In the genomic region with DNA sequence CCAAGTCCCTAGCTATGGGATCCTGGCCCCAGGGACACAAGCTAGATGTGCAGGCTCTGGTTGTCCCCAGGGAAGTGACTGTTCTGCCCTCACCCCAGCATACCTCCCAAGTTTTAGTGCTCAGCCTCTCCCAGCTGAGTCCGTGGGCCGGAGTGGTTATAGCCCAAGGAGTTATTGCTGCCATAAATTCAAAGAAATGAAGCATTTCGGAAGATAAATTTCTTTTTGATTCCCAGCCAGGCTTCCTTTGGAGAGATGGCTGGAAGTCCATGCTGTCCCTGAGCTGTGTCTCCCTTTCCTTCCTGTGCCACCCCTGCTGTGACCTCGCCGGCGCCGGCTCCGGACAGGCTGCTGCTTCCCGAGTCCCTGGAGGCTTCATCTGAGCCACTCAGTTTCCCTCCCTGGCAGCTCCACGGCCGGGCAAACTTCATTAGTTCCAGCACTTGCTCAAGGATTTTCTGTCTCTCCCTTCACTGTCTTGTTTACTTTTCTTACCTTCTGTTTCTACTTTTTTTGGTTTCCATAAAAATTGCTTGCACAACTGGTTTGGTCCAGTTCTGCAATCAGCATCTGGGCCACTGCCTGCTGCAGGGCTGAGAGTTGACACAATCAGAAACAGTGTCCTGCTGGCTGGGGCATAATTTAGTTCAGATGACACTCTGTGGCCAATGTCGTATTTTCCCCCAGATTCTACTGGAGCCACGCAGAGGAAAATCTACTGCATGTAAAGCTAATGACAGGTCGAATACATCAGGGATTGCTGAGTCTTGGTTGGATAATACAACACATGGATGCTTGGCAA, we compare ENCODE assay signal across 20 cellular contexts.
DNase-seq lines count a peak whose midpoint lies in the region; ATAC-seq, FAIRE-seq and TF ChIP-seq lines count a peak whose summit lies in the region.
"Had no signal": no experiment of that assay in that cellular context is flagged by ENCODE, and none has a peak within 500 bp of the region (broad histone marks: within the 10 kb centered on the region; RNA-seq: fewer than 3 reads in every experiment).

No MANE protein-coding gene starts in this region.

- CTCF ChIA-PET in activated CD8-positive, alpha-beta memory T cell treated with anti-CD3 and anti-CD28 coated beads, Interleukin-2, amount 10 ng/mL, durations not matched to agents 7 days and 5 days (lab: Charles Lee), result no interaction called here

- H3K9me3 Mint-ChIP-seq in activated CD8-positive, alpha-beta memory T cell treated with anti-CD3 and anti-CD28 coated beads, Interleukin-2, amount 10 ng/mL, durations not matched to agents 7 days and 5 days (ENCODE audit: low read depth), result no peaks in the 10 kb centered on the region
- no peaks in the 10 kb centered on the region for H3K9me3 Mint-ChIP-seq in activated T-helper 1 cell treated with anti-CD3 and anti-CD28 coated beads, Interleukin-12 subunit alpha, Interleukin-12 subunit beta, Interleukin-2, Interleukin-4 antibody, amounts not matched to agents 30 ng/mL and 10 ng/mL and 1 ng/mL, durations not matched to agents 14 hours and 24 hours and 36 hours
- H3K9me3 Mint-ChIP-seq: activated CD4-positive, alpha-beta T cell treated with anti-CD3 and anti-CD28 coated beads, Interleukin-2, amount 10 ng/mL, durations not matched to agents 24 days and 14 days; naive thymus-derived CD8-positive, alpha-beta T cell; type B pancreatic cell had no signal

- H3K9me3 ChIP-seq in kidney (ENCODE audit: control insufficient read depth in 1 of 2, low read length in 2 of 2), result no peaks in the 10 kb centered on the region

- DNase-seq in GM04503 (ENCODE audit: low read depth) (peak; percentile 11), kidney (peak; percentile 93), left colon (no peak)
- peak; percentile 12 for DNase-seq in activated CD8-positive, alpha-beta memory T cell treated with anti-CD3 and anti-CD28 coated beads, Interleukin-2, amount 10 ng/mL, durations not matched to agents 7 days and 5 days
- peak; percentile 10 for DNase-seq in stimulated activated CD8-positive, alpha-beta memory T cell treated with anti-CD3 and anti-CD28 coated beads, Interleukin-4, amount 100 ng/mL, for 48 hours
- DNase-seq in stimulated activated CD4-positive, alpha-beta T cell treated with anti-CD3 and anti-CD28 coated beads, Interleukin-12 subunit alpha, Interleukin-12 subunit beta, amount 100 ng/mL, for 4 hours, result no peak
- DNase-seq in activated T-helper 1 cell treated with anti-CD3 and anti-CD28 coated beads, Interleukin-12 subunit alpha, Interleukin-12 subunit beta, Interleukin-2, Interleukin-4 antibody, amounts not matched to agents 30 ng/mL and 10 ng/mL and 1 ng/mL, durations not matched to agents 14 hours and 24 hours and 36 hours (ENCODE audit: low spot score), result no peak
- DNase-seq: activated CD4-positive, alpha-beta T cell treated with anti-CD3 and anti-CD28 coated beads, Interleukin-2, amount 10 ng/mL, durations not matched to agents 24 days and 14 days; C1 segment of cervical spinal cord; cortex of kidney; DMS53; erythroblast; NCI-H1092 treated with DMSO at 0.1 percent for 48 hours; NCI-H2171 treated with DMSO at 0.1 percent for 48 hours; SHP77 treated with DMSO at 0.1 percent for 48 hours; T-helper 9 cell had no signal

- no peak for TF ChIP-seq CTCF in kidney (IDR thresholded peaks at IDR 0.05; ENCODE audit: borderline replicate concordance, extremely low read depth, insufficient read depth)

- H3K9ac ChIP-seq in kidney (ENCODE audit: low read length in 2 of 2), result no peak overlapping the region

- H3K27me3 Mint-ChIP-seq in activated CD8-positive, alpha-beta memory T cell treated with anti-CD3 and anti-CD28 coated beads, Interleukin-2, amount 10 ng/mL, durations not matched to agents 7 days and 5 days, result peaks cover 8% of the 10 kb centered on the region
- no peaks in the 10 kb centered on the region for H3K27me3 Mint-ChIP-seq in activated T-helper 1 cell treated with anti-CD3 and anti-CD28 coated beads, Interleukin-12 subunit alpha, Interleukin-12 subunit beta, Interleukin-2, Interleukin-4 antibody, amounts not matched to agents 30 ng/mL and 10 ng/mL and 1 ng/mL, durations not matched to agents 14 hours and 24 hours and 36 hours (ENCODE audit: insufficient read depth)
- H3K27me3 Mint-ChIP-seq: activated CD4-positive, alpha-beta T cell treated with anti-CD3 and anti-CD28 coated beads, Interleukin-2, amount 10 ng/mL, durations not matched to agents 24 days and 14 days had no signal

- H3K4me3 Mint-ChIP-seq in activated CD8-positive, alpha-beta memory T cell treated with anti-CD3 and anti-CD28 coated beads, Interleukin-2, amount 10 ng/mL, durations not matched to agents 7 days and 5 days, result no peak overlapping the region
- no peak overlapping the region for H3K4me3 Mint-ChIP-seq in activated T-helper 1 cell treated with anti-CD3 and anti-CD28 coated beads, Interleukin-12 subunit alpha, Interleukin-12 subunit beta, Interleukin-2, Interleukin-4 antibody, amounts not matched to agents 30 ng/mL and 10 ng/mL and 1 ng/mL, durations not matched to agents 14 hours and 24 hours and 36 hours
- H3K4me3 Mint-ChIP-seq: activated CD4-positive, alpha-beta T cell treated with anti-CD3 and anti-CD28 coated beads, Interleukin-2, amount 10 ng/mL, durations not matched to agents 24 days and 14 days; naive thymus-derived CD8-positive, alpha-beta T cell; type B pancreatic cell had no signal

- peaks cover 0 to 24% of the 10 kb centered on the region in 2 donors for H3K4me1 ChIP-seq in kidney (ENCODE audit: control insufficient read depth in 1 of 2, insufficient read depth in 1 of 2, low read depth in 1 of 2, low read length in 2 of 2)

- H3K36me3 Mint-ChIP-seq in activated CD8-positive, alpha-beta memory T cell treated with anti-CD3 and anti-CD28 coated beads, Interleukin-2, amount 10 ng/mL, durations not matched to agents 7 days and 5 days, result no peaks in the 10 kb centered on the region
- no peaks in the 10 kb centered on the region for H3K36me3 Mint-ChIP-seq in activated T-helper 1 cell treated with anti-CD3 and anti-CD28 coated beads, Interleukin-12 subunit alpha, Interleukin-12 subunit beta, Interleukin-2, Interleukin-4 antibody, amounts not matched to agents 30 ng/mL and 10 ng/mL and 1 ng/mL, durations not matched to agents 14 hours and 24 hours and 36 hours (ENCODE audit: low read depth)
- H3K36me3 Mint-ChIP-seq: naive thymus-derived CD8-positive, alpha-beta T cell; type B pancreatic cell had no signal

- FAIRE-seq in kidney (lab: Jason Lieb, UNC), result no peak
- FAIRE-seq: astrocyte, K562 had no signal

- intact Hi-C loops in kidney (cut with DNase I) (no loop called here), left colon (cut with DNase I, micrococcal nuclease) (no loop called here)
- intact Hi-C loops in activated T-helper 1 cell treated with anti-CD3 and anti-CD28 coated beads, Interleukin-12 subunit alpha, Interleukin-12 subunit beta, Interleukin-2, Interleukin-4 antibody, amounts not matched to agents 30 ng/mL and 10 ng/mL and 1 ng/mL, durations not matched to agents 14 hours and 24 hours and 36 hours (cut with micrococcal nuclease), result no loop called here

- no peak overlapping the region for H3K4me3 ChIP-seq in kidney (ENCODE audit: low read length in 2 of 2)
- H3K4me3 ChIP-seq: K562 had no signal

- no peak overlapping the region for H3K27ac Mint-ChIP-seq in activated CD8-positive, alpha-beta memory T cell treated with anti-CD3 and anti-CD28 coated beads, Interleukin-2, amount 10 ng/mL, durations not matched to agents 7 days and 5 days
- no peak overlapping the region for H3K27ac Mint-ChIP-seq in activated T-helper 1 cell treated with anti-CD3 and anti-CD28 coated beads, Interleukin-12 subunit alpha, Interleukin-12 subunit beta, Interleukin-2, Interleukin-4 antibody, amounts not matched to agents 30 ng/mL and 10 ng/mL and 1 ng/mL, durations not matched to agents 14 hours and 24 hours and 36 hours
- H3K27ac Mint-ChIP-seq: activated CD4-positive, alpha-beta T cell treated with anti-CD3 and anti-CD28 coated beads, Interleukin-2, amount 10 ng/mL, durations not matched to agents 24 days and 14 days; naive thymus-derived CD8-positive, alpha-beta T cell; type B pancreatic cell had no signal

- no peaks in the 10 kb centered on the region for H3K36me3 ChIP-seq in kidney (ENCODE audit: control insufficient read depth in 1 of 2, insufficient read depth in 2 of 2, low read length in 2 of 2)

- H3K4me1 Mint-ChIP-seq in activated CD8-positive, alpha-beta memory T cell treated with anti-CD3 and anti-CD28 coated beads, Interleukin-2, amount 10 ng/mL, durations not matched to agents 7 days and 5 days, result no peaks in the 10 kb centered on the region
- no peaks in the 10 kb centered on the region for H3K4me1 Mint-ChIP-seq in activated T-helper 1 cell treated with anti-CD3 and anti-CD28 coated beads, Interleukin-12 subunit alpha, Interleukin-12 subunit beta, Interleukin-2, Interleukin-4 antibody, amounts not matched to agents 30 ng/mL and 10 ng/mL and 1 ng/mL, durations not matched to agents 14 hours and 24 hours and 36 hours (ENCODE audit: low read depth)
- H3K4me1 Mint-ChIP-seq: activated CD4-positive, alpha-beta T cell treated with anti-CD3 and anti-CD28 coated beads, Interleukin-2, amount 10 ng/mL, durations not matched to agents 24 days and 14 days; naive thymus-derived CD8-positive, alpha-beta T cell had no signal

- H3K27ac ChIP-seq in kidney (ENCODE audit: low read depth in 2 of 2, low read length in 2 of 2), result peak overlapping the region in 1 of 2 donors; percentile 37

- no peak for ATAC-seq in activated CD8-positive, alpha-beta memory T cell treated with anti-CD3 and anti-CD28 coated beads, Interleukin-2, amount 10 ng/mL, durations not matched to agents 7 days and 5 days
- no peak for ATAC-seq in left colon
- ATAC-seq: K562; naive thymus-derived CD8-positive, alpha-beta T cell had no signal

Comparison
In these comparisons a context has a peak if more than half of its experiments do, and no peak if none do; other contexts are left out.
1. DNase-seq: peak in GM04503 (single experiment), activated CD8-positive, alpha-beta memory T cell treated with anti-CD3 and anti-CD28 coated beads, Interleukin-2, amount 10 ng/mL, durations not matched to agents 7 days and 5 days (single experiment), kidney (single experiment) and stimulated activated CD8-positive, alpha-beta memory T cell treated with anti-CD3 and anti-CD28 coated beads, Interleukin-4, amount 100 ng/mL, for 48 hours (single experiment); none in left colon (0 of 2), stimulated activated CD4-positive, alpha-beta T cell treated with anti-CD3 and anti-CD28 coated beads, Interleukin-12 subunit alpha, Interleukin-12 subunit beta, amount 100 ng/mL, for 4 hours (single experiment) and activated T-helper 1 cell treated with anti-CD3 and anti-CD28 coated beads, Interleukin-12 subunit alpha, Interleukin-12 subunit beta, Interleukin-2, Interleukin-4 antibody, amounts not matched to agents 30 ng/mL and 10 ng/mL and 1 ng/mL, durations not matched to agents 14 hours and 24 hours and 36 hours (single experiment).